22 cellular contexts compared by ENCODE assay signal in the genomic region with DNA sequence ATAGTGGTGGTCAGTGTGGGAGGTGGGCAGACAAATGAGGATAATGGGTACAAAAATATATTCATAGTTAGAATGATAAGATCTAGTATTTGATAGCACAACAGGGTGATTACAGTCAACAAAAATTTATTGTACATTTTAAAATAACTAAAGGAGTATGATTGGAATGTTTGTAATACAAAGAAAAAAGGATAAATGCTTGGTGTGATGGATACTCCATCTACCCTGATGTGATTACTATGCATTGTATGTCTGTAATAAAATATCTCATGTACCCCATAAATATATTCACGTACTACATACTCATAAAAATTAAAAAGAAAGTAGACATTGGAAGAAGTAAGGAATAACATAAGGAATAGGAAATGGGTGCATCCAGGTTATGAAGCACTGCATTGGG.
"Had no signal": no experiment of that assay in that cellular context is flagged by ENCODE, and none has a peak within 500 bp of the region (broad histone marks: within the 10 kb centered on the region; RNA-seq: fewer than 3 reads in every experiment).

No MANE protein-coding gene starts in this region.

- H3K27ac Mint-ChIP-seq: activated CD4-positive, alpha-beta T cell treated with anti-CD3 and anti-CD28 coated beads for 36 hours; activated naive CD4-positive, alpha-beta T cell treated with anti-CD3 and anti-CD28 coated beads for 36 hours; activated naive CD8-positive, alpha-beta T cell treated with anti-CD3 and anti-CD28 coated beads, Interleukin-2, amount 10 ng/mL, durations not matched to agents 7 days and 5 days; naive thymus-derived CD4-positive, alpha-beta T cell; progenitor cell of endocrine pancreas; stimulated activated effector memory CD8-positive, alpha-beta T cell treated with anti-CD3 and anti-CD28 coated beads, Interleukin-12 subunit alpha, Interleukin-12 subunit beta, amount 100 ng/mL, for 72 hours; stimulated activated naive CD8-positive, alpha-beta T cell treated with anti-CD3 and anti-CD28 coated beads, Interleukin-15, amount 100 ng/mL, for 72 hours; WTC11 had no signal

- H3K4me3 ChIP-seq: lung, right atrium auricular region, suprapubic skin, upper lobe of left lung had no signal

- H3K4me3 Mint-ChIP-seq: activated CD4-positive, alpha-beta T cell treated with anti-CD3 and anti-CD28 coated beads for 36 hours; activated naive CD4-positive, alpha-beta T cell treated with anti-CD3 and anti-CD28 coated beads for 36 hours; activated naive CD8-positive, alpha-beta T cell treated with anti-CD3 and anti-CD28 coated beads, Interleukin-2, amount 10 ng/mL, durations not matched to agents 7 days and 5 days; activated T-cell treated with anti-CD3 and anti-CD28 coated beads, Interleukin-2, amount 50 U/mL, for 4 hours; naive thymus-derived CD4-positive, alpha-beta T cell; stimulated activated effector memory CD8-positive, alpha-beta T cell treated with anti-CD3 and anti-CD28 coated beads, Interleukin-12 subunit alpha, Interleukin-12 subunit beta, amount 100 ng/mL, for 72 hours; stimulated activated naive CD8-positive, alpha-beta T cell treated with anti-CD3 and anti-CD28 coated beads, Interleukin-15, amount 100 ng/mL, for 72 hours; WTC11 had no signal

- H3K4me1 Mint-ChIP-seq: activated CD4-positive, alpha-beta T cell treated with anti-CD3 and anti-CD28 coated beads for 36 hours; activated naive CD8-positive, alpha-beta T cell treated with anti-CD3 and anti-CD28 coated beads, Interleukin-2, amount 10 ng/mL, durations not matched to agents 7 days and 5 days; stimulated activated effector memory CD8-positive, alpha-beta T cell treated with anti-CD3 and anti-CD28 coated beads, Interleukin-12 subunit alpha, Interleukin-12 subunit beta, amount 100 ng/mL, for 72 hours; stimulated activated naive CD8-positive, alpha-beta T cell treated with anti-CD3 and anti-CD28 coated beads, Interleukin-15, amount 100 ng/mL, for 72 hours; WTC11 had no signal

- H3K27me3 Mint-ChIP-seq: activated CD4-positive, alpha-beta T cell treated with anti-CD3 and anti-CD28 coated beads for 36 hours; activated naive CD8-positive, alpha-beta T cell treated with anti-CD3 and anti-CD28 coated beads, Interleukin-2, amount 10 ng/mL, durations not matched to agents 7 days and 5 days; naive thymus-derived CD4-positive, alpha-beta T cell; progenitor cell of endocrine pancreas; stimulated activated naive CD8-positive, alpha-beta T cell treated with anti-CD3 and anti-CD28 coated beads, Interleukin-15, amount 100 ng/mL, for 72 hours had no signal

- H3K27me3 ChIP-seq: right atrium auricular region, suprapubic skin, upper lobe of left lung had no signal

- H3K27ac ChIP-seq: right atrium auricular region, suprapubic skin, upper lobe of left lung had no signal

- DNase-seq: activated CD4-positive, alpha-beta T cell treated with anti-CD3 and anti-CD28 coated beads for 36 hours; activated CD4-positive, alpha-beta T cell treated with anti-CD3 and anti-CD28 coated beads, Interleukin-2, amount 50 U/mL, for 48 hours; activated CD8-positive, alpha-beta memory T cell treated with anti-CD3 and anti-CD28 coated beads, Interleukin-2, amount 50 U/mL, for 48 hours; activated effector memory CD4-positive, alpha-beta T cell treated with Interleukin-2 at 50 U/mL for 16 hours; activated naive CD4-positive, alpha-beta T cell treated with anti-CD3 and anti-CD28 coated beads for 36 hours; activated naive CD8-positive, alpha-beta T cell treated with anti-CD3 and anti-CD28 coated beads, Interleukin-2, amount 10 ng/mL, durations not matched to agents 7 days and 5 days; activated T-cell treated with anti-CD3 and anti-CD28 coated beads, Interleukin-2, amount 50 U/mL, for 4 hours; amniotic stem cell; effector CD4-positive, alpha-beta T cell; naive thymus-derived CD4-positive, alpha-beta T cell; small intestine; stimulated activated CD4-positive, alpha-beta T cell treated with anti-CD3 and anti-CD28 coated beads, Interleukin-2, amount 100 ng/mL, for 24 hours; stimulated activated naive CD8-positive, alpha-beta T cell treated with anti-CD3 and anti-CD28 coated beads, Interleukin-15, amount 100 ng/mL, for 72 hours; T-helper 1 cell; T-helper 9 cell; upper lobe of left lung had no signal

- H3K4me1 ChIP-seq: right atrium auricular region, upper lobe of left lung had no signal

- ATAC-seq: activated CD4-positive, alpha-beta T cell treated with anti-CD3 and anti-CD28 coated beads for 36 hours; activated T-cell treated with anti-CD3 and anti-CD28 coated beads, Interleukin-2, amount 50 U/mL, for 4 hours; naive thymus-derived CD4-positive, alpha-beta T cell; stimulated activated effector memory CD8-positive, alpha-beta T cell treated with anti-CD3 and anti-CD28 coated beads, Interleukin-12 subunit alpha, Interleukin-12 subunit beta, amount 100 ng/mL, for 72 hours; stimulated activated naive CD8-positive, alpha-beta T cell treated with anti-CD3 and anti-CD28 coated beads, Interleukin-15, amount 100 ng/mL, for 72 hours had no signal
